In genomic region chrX:68146054-68146453, GRCh38 we compare ENCODE assay signal across 8 cellular contexts.
A peak's percentile ranks its signal among the peaks of the same experiment; 100 is the strongest.
DNase-seq lines count a peak whose midpoint lies in the region; ATAC-seq and TF ChIP-seq lines count a peak whose summit lies in the region.

No MANE protein-coding gene starts in this region.

- H3K27ac ChIP-seq in PC-3 (ENCODE audit: low read length) (no peak overlapping the region), thyroid gland (no peak overlapping the region)

- H3K9me3 ChIP-seq in PC-3 (ENCODE audit: low read length): no peaks in the 10 kb centered on the region
- no peaks in the 10 kb centered on the region for H3K9me3 ChIP-seq in thyroid gland

- H3K27me3 ChIP-seq in PC-3 (ENCODE audit: low read length): no peaks in the 10 kb centered on the region
- H3K27me3 ChIP-seq in thyroid gland: no peaks in the 10 kb centered on the region

- no peaks in the 10 kb centered on the region for H3K9me2 ChIP-seq in PC-3 (replicated peaks; ENCODE audit: low read length)

- no peaks in the 10 kb centered on the region for H4K20me1 ChIP-seq in PC-3 (ENCODE audit: low read length)

- H3K9ac ChIP-seq in PC-3 (ENCODE audit: low read length): no peak overlapping the region

- H3K4me3 ChIP-seq in PC-3 (ENCODE audit: low read length): no peak overlapping the region
- no peak overlapping the region for H3K4me3 ChIP-seq in fibroblast of pulmonary artery (replicated peaks; ENCODE audit: low read depth, low read length)
- no peak overlapping the region for H3K4me3 ChIP-seq in thyroid gland (replicated peaks in 1 of 3)

- H3K79me2 ChIP-seq in PC-3 (ENCODE audit: low read length): no peaks in the 10 kb centered on the region

- no peak overlapping the region for H2AFZ ChIP-seq in PC-3 (ENCODE audit: low read length)

- 15% methylated on average over 2 of the region's 2 CpGs for WGBS in thyroid gland, 2 donors

- POLR2A ChIA-PET in PC-3 (lab: Charles Lee; ENCODE audit: unreplicated experiment): no interaction called here

- DNase-seq in SHP77 (lab: John Stamatoyannopoulos, UW): peak; percentile 2 to 21
- no peak for DNase-seq in SHP77 treated with DMSO at 0.1 percent for 48 hours (lab: John Stamatoyannopoulos, UW)
- DNase-seq in PC-3: peak; percentile 47
- DNase-seq in fibroblast of pulmonary artery (ENCODE audit: low read depth): peak; percentile 67
- no peak for DNase-seq in thyroid gland
- no peak for DNase-seq in NCI-H2107 (lab: John Stamatoyannopoulos, UW)

- H3K4me2 ChIP-seq in PC-3 (ENCODE audit: low read length): no peak overlapping the region

- intact Hi-C loops in PC-3 (cut with micrococcal nuclease) (no loop called here), thyroid gland (cut with DNase I) (no loop called here)

- no TSS peak for BruUV-seq in PC-3 (replicated peaks; lab: Mats Ljungman, UMichigan)

- TF ChIP-seq CTCF in PC-3 (conservative IDR thresholded peaks at IDR 0.05; ENCODE audit: low read depth, low read length) (peak; percentile 67), fibroblast of pulmonary artery (IDR thresholded peaks at IDR 0.05; ENCODE audit: low read length, missing control alignments) (peak; percentile 47), thyroid gland (IDR thresholded peaks at IDR 0.05) (peak in 4 of 6 experiments; percentile 22 to 56 (median 39))

- no peaks in the 10 kb centered on the region for H3F3A ChIP-seq in PC-3 (ENCODE audit: low read length, unreplicated experiment)

- H3K36me3 ChIP-seq in PC-3 (ENCODE audit: low read depth, low read length) (no peaks in the 10 kb centered on the region), thyroid gland (no peaks in the 10 kb centered on the region)

- ATAC-seq in PC-3: peak; percentile 98
- ATAC-seq in HG02981 (IDR thresholded peaks at IDR 0.05; ENCODE audit: unreplicated experiment): no peak
- no peak for ATAC-seq in GM18517 (IDR thresholded peaks at IDR 0.05; ENCODE audit: unreplicated experiment)

- CTCF ChIA-PET in PC-3 (lab: Charles Lee): no interaction called here

- TF ChIP-seq POLR2A in thyroid gland (IDR thresholded peaks at IDR 0.05): no peak

- H3K4me1 ChIP-seq in PC-3 (ENCODE audit: insufficient read depth, low read length) (peaks cover 8% of the 10 kb centered on the region; the same call in 1 of the 2 replicates), thyroid gland (no peaks in the 10 kb centered on the region)

Comparison
In these comparisons a context has a peak if more than half of its experiments do, and no peak if none do; other contexts are left out.
1. DNase-seq: peak in SHP77 (2 of 2), PC-3 (single experiment) and fibroblast of pulmonary artery (single experiment); none in SHP77 treated with DMSO at 0.1 percent for 48 hours (single experiment), thyroid gland (0 of 2) and NCI-H2107 (single experiment).
2. Peak in every context shown above with its lines, with median percentiles within 50 percentile points of each other: CTCF ChIP-seq.